ENCODE assay signal across 7 cellular contexts in genomic region chr13:36344886-36345437, GRCh38. TPM values are rescaled to one million over a fixed set of nuclear protein-coding genes. Genes with fewer than 3 reads are reported as not detected.
A peak's percentile ranks its signal among the peaks of the same experiment; 100 is the strongest.
DNase-seq lines count a peak whose midpoint lies in the region; ATAC-seq and TF ChIP-seq lines count a peak whose summit lies in the region.

No MANE protein-coding gene starts in this region.

- TF ChIP-seq CTCF in mucosa of descending colon (IDR thresholded peaks at IDR 0.05) (no peak), vagina (IDR thresholded peaks at IDR 0.05) (no peak)

- H3K27ac ChIP-seq in cingulate gyrus (ENCODE audit: low read depth, low read length) (peak overlapping the region; percentile 100), vagina (peak overlapping the region; percentile 98)

- ATAC-seq in GM19463 (IDR thresholded peaks at IDR 0.05; ENCODE audit: unreplicated experiment): peak; percentile 22
- no peak for ATAC-seq in mucosa of descending colon
- ATAC-seq in HG03565 (IDR thresholded peaks at IDR 0.05; ENCODE audit: unreplicated experiment): no peak

- H3K27me3 ChIP-seq in vagina: no peaks in the 10 kb centered on the region

- peaks cover 2% of the 10 kb centered on the region for H3K4me1 ChIP-seq in mucosa of descending colon (ENCODE audit: low read depth)
- H3K4me1 ChIP-seq in vagina: peaks cover 32% of the 10 kb centered on the region

- H3K36me3 ChIP-seq in mucosa of descending colon (ENCODE audit: low read depth): no peaks in the 10 kb centered on the region
- no peaks in the 10 kb centered on the region for H3K36me3 ChIP-seq in vagina

- DNase-seq in OCI-M1 (lab: John Stamatoyannopoulos, UW) (peak; percentile 86), mucosa of descending colon (peak in 1 of 3 donors; percentile 6), vagina (ENCODE audit: extremely low spot score in 2 of 2) (no peak), SKM-1 (lab: John Stamatoyannopoulos, UW; ENCODE audit: unreplicated experiment) (no peak)

- intact Hi-C loops in mucosa of descending colon (cut with DNase I, micrococcal nuclease): no loop called here
- intact Hi-C loops in vagina (cut with DNase I): loop anchor here (10.0 kb wide), 1 partner anchor 50 kb away; the partner anchor contains the start of gene CCDC169

- TF ChIP-seq POLR2A in vagina (IDR thresholded peaks at IDR 0.05): no peak

- H3K4me3 ChIP-seq in mucosa of descending colon (peak overlapping the region; percentile 20), vagina (peak overlapping the region; percentile 66 to 74)

- no peaks in the 10 kb centered on the region for H3K9me3 ChIP-seq in mucosa of descending colon
- no peaks in the 10 kb centered on the region for H3K9me3 ChIP-seq in vagina

RNA-seq across cellular contexts. Expression of gene SPART, which starts 1.2 kb away (rescaled TPM):
- total RNA-seq in mucosa of descending colon: 10 to 100 TPM in 2 of 3 donors, 1 to 10 TPM in 1; 6.0 to 93.4 (median 13.4) TPM
- total RNA-seq in vagina: 63.8 TPM

RNA-seq across cellular contexts. Expression of gene CCDC169, which starts 47.3 kb away (rescaled TPM):
- 1 to 10 TPM in 1 of 3 donors, under 1 TPM in 2; 0.26 to 6.8 (median 0.84) TPM for total RNA-seq in mucosa of descending colon
- not detected for total RNA-seq in vagina
